Comparison of ENCODE assay signal across 30 cellular contexts in the genomic region with DNA sequence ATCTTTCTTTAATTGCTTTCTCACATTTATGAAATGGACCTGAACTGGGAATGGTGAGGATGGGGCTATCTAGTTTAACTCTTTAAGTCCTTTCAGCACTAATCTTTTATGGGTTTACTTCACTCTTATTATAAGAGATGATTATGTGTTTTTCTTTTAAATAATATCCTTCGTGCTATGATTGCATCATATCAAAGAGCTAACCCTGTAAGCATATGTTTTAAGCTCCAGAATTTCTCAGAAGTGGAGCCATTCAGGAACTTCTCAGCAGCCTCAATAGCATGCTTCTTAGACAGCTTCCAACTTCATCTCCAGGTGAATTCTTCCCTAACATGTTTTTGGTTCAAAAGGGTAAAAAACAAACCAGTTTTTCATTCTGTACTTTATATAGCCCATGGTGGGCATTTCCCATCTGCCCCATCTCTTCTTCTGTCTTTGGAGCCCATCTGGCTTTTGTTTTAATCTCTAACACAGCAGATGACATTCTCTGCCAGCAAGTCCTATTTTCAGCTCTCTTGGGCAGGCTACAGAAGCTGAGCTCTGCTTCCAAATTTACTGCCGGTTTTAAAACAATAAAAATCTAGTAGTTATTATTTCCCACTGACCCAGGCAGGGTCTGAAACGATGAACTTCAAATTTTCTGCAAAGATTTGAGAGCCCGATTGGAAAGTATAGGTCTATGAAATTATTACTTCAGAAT. TPM values are rescaled to one million over a fixed set of nuclear protein-coding genes. Genes with fewer than 3 reads are reported as not detected.
"Had no signal": no experiment of that assay in that cellular context is flagged by ENCODE, and none has a peak within 500 bp of the region (broad histone marks: within the 10 kb centered on the region; RNA-seq: fewer than 3 reads in every experiment).

No MANE protein-coding gene starts in this region.

- ATAC-seq: activated CD8-positive, alpha-beta T cell treated with anti-CD3 and anti-CD28 coated beads, Interleukin-2, amount 10 ng/mL, durations not matched to agents 7 days and 5 days; activated naive CD4-positive, alpha-beta T cell treated with anti-CD3 and anti-CD28 coated beads, Interleukin-2, amount 50 U/mL, for 72 hours; sciatic nerve; upper lobe of right lung had no signal

- H3K36me3 ChIP-seq: brain microvascular endothelial cell, neutrophil, pancreas, upper lobe of right lung, WERI-Rb-1 had no signal

- H3K4me1 ChIP-seq: pancreas, upper lobe of right lung had no signal

- H3K79me2 ChIP-seq: hepatocyte had no signal

- H2AFZ ChIP-seq: hepatocyte had no signal

- DNase-seq: activated CD4-positive, alpha-beta T cell treated with anti-CD3 and anti-CD28 coated beads, Interleukin-2, amount 50 U/mL, for 1 hour; activated CD4-positive, CD25-positive, alpha-beta regulatory T cell treated with anti-CD3 and anti-CD28 coated beads, Interleukin-2, amount 50 U/mL, for 72 hours; activated CD8-positive, alpha-beta T cell treated with anti-CD3 and anti-CD28 coated beads, Interleukin-2, amount 10 ng/mL, durations not matched to agents 7 days and 5 days; activated gamma-delta T cell; aorta; brain microvascular endothelial cell; central memory CD4-positive, alpha-beta T cell; effector CD8-positive, alpha-beta T cell; erythroblast; immature natural killer cell; midbrain; pancreas; stimulated activated CD4-positive, alpha-beta T cell treated with anti-CD3 and anti-CD28 coated beads, Interleukin-4, amount 100 ng/mL, for 1 hour; stimulated activated naive CD4-positive, alpha-beta T cell treated with Interleukin-2 at 50 U/mL for 16 hours; upper lobe of right lung; WERI-Rb-1 had no signal

- H3K4me2 ChIP-seq: hepatocyte had no signal

- H3K9me3 ChIP-seq: neutrophil, pancreas, upper lobe of right lung had no signal

- H3K27me3 ChIP-seq: brain microvascular endothelial cell, foreskin keratinocyte, hepatocyte, pancreas, upper lobe of right lung had no signal

- H3K4me3 ChIP-seq: hepatocyte, pancreas, upper lobe of right lung had no signal

- FAIRE-seq: pancreas had no signal

- H3K27ac ChIP-seq: brain microvascular endothelial cell, foreskin keratinocyte, hepatocyte, neutrophil, pancreas, upper lobe of right lung, WERI-Rb-1 had no signal

RNA-seq across cellular contexts. Expression of a gene that starts 37.4 kb away (rescaled TPM):
- total RNA-seq: activated CD8-positive, alpha-beta T cell treated with anti-CD3 and anti-CD28 coated beads, Interleukin-2, amount 10 ng/mL, durations not matched to agents 7 days and 5 days; activated naive CD4-positive, alpha-beta T cell treated with anti-CD3 and anti-CD28 coated beads, Interleukin-2, amount 50 U/mL, for 72 hours; activated T-helper 1 cell treated with anti-CD3 and anti-CD28 coated beads, Interleukin-12 subunit alpha, Interleukin-12 subunit beta, Interleukin-2, Interleukin-4 antibody, amounts not matched to agents 30 ng/mL and 10 ng/mL and 1 ng/mL, durations not matched to agents 14 hours and 24 hours and 36 hours; aorta; dermis blood vessel endothelial cell; fibroblast of lung; foreskin keratinocyte; glomerular endothelial cell; kidney epithelial cell; liver; pancreas; pulmonary artery endothelial cell; sciatic nerve; upper lobe of right lung had no signal
- polyA plus RNA-seq: adipose tissue, aorta, fibroblast of lung, foreskin keratinocyte, immature natural killer cell, liver, pancreas, thymus had no signal
